21 cellular contexts compared by ENCODE assay signal in the genomic region with DNA sequence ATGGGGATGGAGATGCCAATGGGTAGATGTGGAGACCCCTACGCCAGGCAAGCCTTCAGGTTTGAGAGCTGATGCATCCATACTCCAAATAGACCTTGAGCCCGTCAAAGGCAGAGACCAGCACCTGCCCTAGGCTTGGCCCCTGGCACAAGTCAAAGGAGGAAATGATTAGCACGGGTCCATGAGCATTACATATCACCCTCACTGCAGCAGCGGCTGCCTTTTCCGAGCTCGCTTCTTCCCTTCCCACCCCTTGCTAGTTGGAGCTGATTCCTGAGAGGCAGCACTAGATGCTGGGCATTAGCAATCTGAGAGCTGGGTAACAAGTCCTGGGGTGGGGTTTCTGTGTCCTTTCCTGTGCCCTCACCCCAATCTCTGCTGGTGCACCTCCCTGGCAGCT. TPM values are rescaled to one million over a fixed set of nuclear protein-coding genes. Genes with fewer than 3 reads are reported as not detected.
DNase-seq lines count a peak whose midpoint lies in the region; ATAC-seq and TF ChIP-seq lines count a peak whose summit lies in the region.
"Had no signal": no experiment of that assay in that cellular context is flagged by ENCODE, and none has a peak within 500 bp of the region (broad histone marks: within the 10 kb centered on the region; RNA-seq: fewer than 3 reads in every experiment).

No MANE protein-coding gene starts in this region.

- H3K4me1 ChIP-seq in ascending aorta (peaks cover 4 to 19% of the 10 kb centered on the region in 2 donors), upper lobe of right lung (peaks cover 20% of the 10 kb centered on the region)

- TF ChIP-seq CTCF in ascending aorta (IDR thresholded peaks at IDR 0.05) (no peak), osteocyte (IDR thresholded peaks at IDR 0.05) (no peak), upper lobe of right lung (IDR thresholded peaks at IDR 0.05) (no peak)

- H3K36me3 Mint-ChIP-seq in osteocyte (ENCODE audit: unreplicated experiment) (peaks cover 5% of the 10 kb centered on the region), T-helper 17 cell (ENCODE audit: low read depth) (no peaks in the 10 kb centered on the region)

- H3K27ac ChIP-seq in ascending aorta, result peak overlapping the region; percentile 51 to 66
- peak overlapping the region; percentile 58 for H3K27ac ChIP-seq in upper lobe of right lung

- peak overlapping the region; percentile 87 for H3K27ac Mint-ChIP-seq in osteocyte (ENCODE audit: unreplicated experiment)
- no peak overlapping the region for H3K27ac Mint-ChIP-seq in T-helper 17 cell
- H3K27ac Mint-ChIP-seq: activated CD8-positive, alpha-beta memory T cell treated with anti-CD3 and anti-CD28 coated beads, Interleukin-2, amount 10 ng/mL, durations not matched to agents 7 days and 5 days; GM23338; stimulated activated naive CD8-positive, alpha-beta T cell treated with anti-CD3 and anti-CD28 coated beads, Interleukin-15, Interleukin-2, amounts not matched to agents 100 ng/mL and 50 ng/mL, for 24 hours had no signal

- H3K4me3 ChIP-seq in ascending aorta, result no peak overlapping the region
- H3K4me3 ChIP-seq in upper lobe of right lung, result no peak overlapping the region
- H3K4me3 ChIP-seq: GM23338, K562, lung, SJSA1 had no signal

- peak; percentile 29 to 40 for ATAC-seq in left cardiac atrium
- no peak for ATAC-seq in upper lobe of right lung
- no peak for ATAC-seq in T-helper 17 cell
- ATAC-seq: activated CD8-positive, alpha-beta memory T cell treated with anti-CD3 and anti-CD28 coated beads, Interleukin-2, amount 10 ng/mL, durations not matched to agents 7 days and 5 days; K562 had no signal

- H3K9me3 ChIP-seq in ascending aorta (no peaks in the 10 kb centered on the region), upper lobe of right lung (no peaks in the 10 kb centered on the region), T-helper 17 cell (ENCODE audit: control insufficient read depth, low read length, poor library complexity, severe bottlenecking) (no peaks in the 10 kb centered on the region)
- H3K9me3 ChIP-seq: SJSA1 had no signal

- H3K27me3 ChIP-seq in ascending aorta (no peaks in the 10 kb centered on the region), upper lobe of right lung (no peaks in the 10 kb centered on the region)
- H3K27me3 ChIP-seq: SJSA1 had no signal

- DNase-seq in ascending aorta (ENCODE audit: low spot score in 2 of 2) (no peak), left cardiac atrium (no peak), osteocyte (ENCODE audit: extremely low spot score, unreplicated experiment) (no peak), upper lobe of right lung (no peak), LoVo (ENCODE audit: low spot score) (no peak), T-helper 17 cell (no peak), OCI-M2 (lab: John Stamatoyannopoulos, UW; ENCODE audit: unreplicated experiment) (no peak)
- DNase-seq: activated CD4-positive, CD25-positive, alpha-beta regulatory T cell treated with anti-CD3 and anti-CD28 coated beads, Interleukin-2, amount 50 U/mL, for 72 hours; activated CD8-positive, alpha-beta memory T cell treated with anti-CD3 and anti-CD28 coated beads, Interleukin-2, amount 10 ng/mL, durations not matched to agents 7 days and 5 days; activated effector memory CD4-positive, alpha-beta T cell treated with Interleukin-2 at 50 U/mL for 16 hours; cerebellar nuclear complex; GF-D8; NCI-H1048; NCI-H2107; NCI-H524 had no signal

- no peaks in the 10 kb centered on the region for H3K27me3 Mint-ChIP-seq in osteocyte (ENCODE audit: unreplicated experiment)
- H3K27me3 Mint-ChIP-seq in T-helper 17 cell, result no peaks in the 10 kb centered on the region
- H3K27me3 Mint-ChIP-seq: activated CD8-positive, alpha-beta memory T cell treated with anti-CD3 and anti-CD28 coated beads, Interleukin-2, amount 10 ng/mL, durations not matched to agents 7 days and 5 days; stimulated activated naive CD8-positive, alpha-beta T cell treated with anti-CD3 and anti-CD28 coated beads, Interleukin-15, Interleukin-2, amounts not matched to agents 100 ng/mL and 50 ng/mL, for 24 hours had no signal

- H3K4me3 Mint-ChIP-seq in osteocyte (ENCODE audit: unreplicated experiment) (no peak overlapping the region), T-helper 17 cell (no peak overlapping the region)
- H3K4me3 Mint-ChIP-seq: activated CD8-positive, alpha-beta memory T cell treated with anti-CD3 and anti-CD28 coated beads, Interleukin-2, amount 10 ng/mL, durations not matched to agents 7 days and 5 days; GM23338; stimulated activated naive CD8-positive, alpha-beta T cell treated with anti-CD3 and anti-CD28 coated beads, Interleukin-15, Interleukin-2, amounts not matched to agents 100 ng/mL and 50 ng/mL, for 24 hours had no signal

- H3K4me1 Mint-ChIP-seq in osteocyte (ENCODE audit: unreplicated experiment), result peaks cover 36% of the 10 kb centered on the region
- H3K4me1 Mint-ChIP-seq in T-helper 17 cell, result no peaks in the 10 kb centered on the region
- H3K4me1 Mint-ChIP-seq: activated CD8-positive, alpha-beta memory T cell treated with anti-CD3 and anti-CD28 coated beads, Interleukin-2, amount 10 ng/mL, durations not matched to agents 7 days and 5 days had no signal

- H3K36me3 ChIP-seq in ascending aorta (no peaks in the 10 kb centered on the region), upper lobe of right lung (no peaks in the 10 kb centered on the region)
- H3K36me3 ChIP-seq: SJSA1 had no signal

- H3K9me3 Mint-ChIP-seq in osteocyte (ENCODE audit: unreplicated experiment), result no peaks in the 10 kb centered on the region
- H3K9me3 Mint-ChIP-seq: GM23338; nephron; stimulated activated naive CD8-positive, alpha-beta T cell treated with anti-CD3 and anti-CD28 coated beads, Interleukin-15, Interleukin-2, amounts not matched to agents 100 ng/mL and 50 ng/mL, for 24 hours had no signal

- intact Hi-C loops in ascending aorta (cut with DNase I) (loop anchor here (2.0 kb wide), 1 partner anchor 39 kb away; no protein-coding TSS in a partner anchor), left cardiac atrium (cut with DNase I) (no loop called here), upper lobe of right lung (cut with DNase I) (no loop called here)

RNA-seq across cellular contexts. Expression of a gene that starts 3.2 kb away (rescaled TPM):
- 3.7 TPM for total RNA-seq in ascending aorta
- total RNA-seq in left cardiac atrium, result 1 to 10 TPM; 1.7 to 4.9 TPM
- 9.6 and 10.1 TPM in 2 replicates for total RNA-seq in osteocyte
- total RNA-seq in upper lobe of right lung, result 9.0 TPM
- total RNA-seq in T-helper 17 cell, result 1 to 10 TPM; 5.0 to 8.3 TPM

Comparison
In these comparisons a context has a peak if more than half of its experiments do, and no peak if none do; other contexts are left out.
1. ATAC-seq: peak in left cardiac atrium (2 of 2); none in upper lobe of right lung (single experiment) and T-helper 17 cell (single experiment).